11 cellular contexts compared by ENCODE assay signal in the genomic region with DNA sequence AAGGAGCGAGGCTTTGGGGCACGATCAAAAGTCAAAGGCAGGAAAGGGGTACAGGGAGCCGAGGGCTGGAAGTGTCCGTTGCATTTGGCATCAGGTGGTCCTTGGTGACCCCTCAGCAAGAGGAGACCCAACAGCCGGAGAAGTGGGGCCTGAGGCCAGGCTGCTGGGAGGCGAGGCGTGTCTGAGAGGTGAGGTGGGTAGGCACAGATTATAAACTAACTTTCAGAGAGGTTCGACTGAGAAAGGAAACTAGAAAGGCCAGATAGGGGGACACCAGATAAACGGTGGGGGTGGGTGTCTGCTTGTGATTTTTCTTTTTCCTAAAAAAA. TPM values are rescaled to one million over a fixed set of nuclear protein-coding genes. Genes with fewer than 3 reads are reported as not detected.
DNase-seq lines count a peak whose midpoint lies in the region; ATAC-seq and TF ChIP-seq lines count a peak whose summit lies in the region.
"Had no signal": no experiment of that assay in that cellular context is flagged by ENCODE, and none has a peak within 500 bp of the region (broad histone marks: within the 10 kb centered on the region; RNA-seq: fewer than 3 reads in every experiment).

No MANE protein-coding gene starts in this region.

- H3K4me1 ChIP-seq in GM23338 (ENCODE audit: insufficient read depth) = no peaks in the 10 kb centered on the region
- H3K4me1 ChIP-seq in left lung = peaks cover 9 to 91% of the 10 kb centered on the region in 2 donors

- POLR2A ChIA-PET in activated naive CD8-positive, alpha-beta T cell treated with anti-CD3 and anti-CD28 coated beads, Interleukin-2, amount 10 ng/mL, durations not matched to agents 7 days and 5 days (lab: Charles Lee) = no interaction called here

- H2AFZ ChIP-seq in GM23338 = peak overlapping the region; percentile 91; the same call in 1 of the 2 replicates

- ATAC-seq in GM23338 (no peak), left lung (no peak)
- no peak for ATAC-seq in activated naive CD8-positive, alpha-beta T cell treated with anti-CD3 and anti-CD28 coated beads, Interleukin-2, amount 10 ng/mL, durations not matched to agents 7 days and 5 days (ENCODE audit: low read depth)
- ATAC-seq in stimulated activated memory B cell treated with anti-CD40 and anti-IgM and Interleukin-4, amounts not matched to agents 10 μg/mL and 1 μg/mL and 100 μg/mL, for 72 hours = no peak
- ATAC-seq: esophagus mucosa had no signal

- no peak for DNase-seq in GM23338 (ENCODE audit: low spot score)
- DNase-seq in activated naive CD8-positive, alpha-beta T cell treated with anti-CD3 and anti-CD28 coated beads, Interleukin-2, amount 10 ng/mL, durations not matched to agents 7 days and 5 days = peak; percentile 25
- no peak for DNase-seq in left lung
- DNase-seq in SHP77 treated with DMSO at 0.1 percent for 48 hours (lab: John Stamatoyannopoulos, UW) = no peak
- DNase-seq in T-helper 1 cell = no peak
- no peak for DNase-seq in NCI-H2171 treated with DMSO at 0.1 percent for 48 hours (lab: John Stamatoyannopoulos, UW)
- DNase-seq in OCI-M1 (lab: John Stamatoyannopoulos, UW) = no peak
- DNase-seq: activated naive CD4-positive, alpha-beta T cell treated with anti-CD3 and anti-CD28 coated beads for 36 hours had no signal

- H3K79me2 ChIP-seq in GM23338 (replicated peaks; ENCODE audit: insufficient read depth) = no peaks in the 10 kb centered on the region

- no peaks in the 10 kb centered on the region; the same call in 2 of the 3 replicates for H3K9me3 Mint-ChIP-seq in GM23338
- H3K9me3 Mint-ChIP-seq in activated naive CD8-positive, alpha-beta T cell treated with anti-CD3 and anti-CD28 coated beads, Interleukin-2, amount 10 ng/mL, durations not matched to agents 7 days and 5 days = no peaks in the 10 kb centered on the region
- no peaks in the 10 kb centered on the region for H3K9me3 Mint-ChIP-seq in stimulated activated memory B cell treated with anti-CD40 and anti-IgM and Interleukin-4, amounts not matched to agents 10 μg/mL and 1 μg/mL and 100 μg/mL, for 72 hours
- H3K9me3 Mint-ChIP-seq: activated naive CD4-positive, alpha-beta T cell treated with anti-CD3 and anti-CD28 coated beads for 36 hours had no signal

- H3K4me3 Mint-ChIP-seq in GM23338 = no peak overlapping the region
- H3K4me3 Mint-ChIP-seq in activated naive CD8-positive, alpha-beta T cell treated with anti-CD3 and anti-CD28 coated beads, Interleukin-2, amount 10 ng/mL, durations not matched to agents 7 days and 5 days = no peak overlapping the region
- H3K4me3 Mint-ChIP-seq in stimulated activated memory B cell treated with anti-CD40 and anti-IgM and Interleukin-4, amounts not matched to agents 10 μg/mL and 1 μg/mL and 100 μg/mL, for 72 hours = no peak overlapping the region
- H3K4me3 Mint-ChIP-seq: activated naive CD4-positive, alpha-beta T cell treated with anti-CD3 and anti-CD28 coated beads for 36 hours had no signal

- no peak for TF ChIP-seq CTCF in GM23338 (conservative IDR thresholded peaks at IDR 0.05; ENCODE audit: low read depth in 2 of 2)
- TF ChIP-seq CTCF in left lung (IDR thresholded peaks at IDR 0.05) = no peak

- H3K4me3 ChIP-seq in GM23338 (no peak overlapping the region), left lung (peak overlapping the region in 1 of 2 donors; percentile 45)
- H3K4me3 ChIP-seq: SJSA1 had no signal

- H3K9me2 ChIP-seq in GM23338 (ENCODE audit: insufficient read depth) = no peaks in the 10 kb centered on the region

- H3K27ac ChIP-seq in GM23338 (ENCODE audit: low read depth) = no peak overlapping the region
- H3K27ac ChIP-seq in left lung = peak overlapping the region; percentile 55 to 99
- H3K27ac ChIP-seq: SJSA1 had no signal

- intact Hi-C loops in left lung (cut with DNase I) = no loop called here

- no peak overlapping the region for H3K27ac Mint-ChIP-seq in GM23338
- peak overlapping the region; percentile 59 for H3K27ac Mint-ChIP-seq in activated naive CD8-positive, alpha-beta T cell treated with anti-CD3 and anti-CD28 coated beads, Interleukin-2, amount 10 ng/mL, durations not matched to agents 7 days and 5 days
- peak overlapping the region; percentile 56 for H3K27ac Mint-ChIP-seq in stimulated activated memory B cell treated with anti-CD40 and anti-IgM and Interleukin-4, amounts not matched to agents 10 μg/mL and 1 μg/mL and 100 μg/mL, for 72 hours

- H3F3A ChIP-seq in GM23338 (replicated peaks; ENCODE audit: low read depth) = no peaks in the 10 kb centered on the region

- no peaks in the 10 kb centered on the region for H3K36me3 Mint-ChIP-seq in GM23338 (ENCODE audit: low read depth)
- peaks cover 59% of the 10 kb centered on the region for H3K36me3 Mint-ChIP-seq in activated naive CD8-positive, alpha-beta T cell treated with anti-CD3 and anti-CD28 coated beads, Interleukin-2, amount 10 ng/mL, durations not matched to agents 7 days and 5 days
- H3K36me3 Mint-ChIP-seq in stimulated activated memory B cell treated with anti-CD40 and anti-IgM and Interleukin-4, amounts not matched to agents 10 μg/mL and 1 μg/mL and 100 μg/mL, for 72 hours = peaks cover 38% of the 10 kb centered on the region

- no peaks in the 10 kb centered on the region for H3K27me3 ChIP-seq in GM23338 (ENCODE audit: insufficient read depth)
- H3K27me3 ChIP-seq in left lung = no peaks in the 10 kb centered on the region

- peaks cover 9% of the 10 kb centered on the region; the same call in 1 of the 3 replicates for H3K4me1 Mint-ChIP-seq in GM23338
- peaks cover 63% of the 10 kb centered on the region for H3K4me1 Mint-ChIP-seq in activated naive CD8-positive, alpha-beta T cell treated with anti-CD3 and anti-CD28 coated beads, Interleukin-2, amount 10 ng/mL, durations not matched to agents 7 days and 5 days
- H3K4me1 Mint-ChIP-seq in stimulated activated memory B cell treated with anti-CD40 and anti-IgM and Interleukin-4, amounts not matched to agents 10 μg/mL and 1 μg/mL and 100 μg/mL, for 72 hours = peaks cover 36% of the 10 kb centered on the region

- H3K4me2 ChIP-seq in GM23338 = no peak overlapping the region

- H3K36me3 ChIP-seq in GM23338 (ENCODE audit: insufficient read depth) (no peaks in the 10 kb centered on the region), left lung (peaks cover 0 to 7% of the 10 kb centered on the region in 2 donors)
- H3K36me3 ChIP-seq: SJSA1 had no signal

- peaks cover 14% of the 10 kb centered on the region for H3K27me3 Mint-ChIP-seq in GM23338 (ENCODE audit: insufficient read depth, low read depth, poor library complexity)
- H3K27me3 Mint-ChIP-seq in activated naive CD8-positive, alpha-beta T cell treated with anti-CD3 and anti-CD28 coated beads, Interleukin-2, amount 10 ng/mL, durations not matched to agents 7 days and 5 days = no peaks in the 10 kb centered on the region
- H3K27me3 Mint-ChIP-seq in stimulated activated memory B cell treated with anti-CD40 and anti-IgM and Interleukin-4, amounts not matched to agents 10 μg/mL and 1 μg/mL and 100 μg/mL, for 72 hours = no peaks in the 10 kb centered on the region

- H4K20me1 ChIP-seq in GM23338 (replicated peaks; ENCODE audit: insufficient read depth) = no peaks in the 10 kb centered on the region

- H3K9me3 ChIP-seq in left lung = no peaks in the 10 kb centered on the region
- H3K9me3 ChIP-seq: SJSA1 had no signal

TF ChIP-seq in GM23338, 12 proteins besides CTCF, POLR2A, EP300 and RAD21 (continues in another document):
- TF ChIP-seq ZNF114 (CRISPR knock-in tag; IDR thresholded peaks at IDR 0.05) (no peak), EZH2phosphoT487 (IDR thresholded peaks at IDR 0.05; ENCODE audit: unreplicated experiment) (no peak), ETS1 (IDR thresholded peaks at IDR 0.05) (no peak), NANOG (IDR thresholded peaks at IDR 0.05; ENCODE audit: borderline replicate concordance) (no peak), POLR2AphosphoS5 (IDR thresholded peaks at IDR 0.05; ENCODE audit: low read depth) (no peak), CREB1 (CRISPR knock-in tag; IDR thresholded peaks at IDR 0.05; ENCODE audit: low read depth) (no peak), ZNF331 (CRISPR knock-in tag; IDR thresholded peaks at IDR 0.05; ENCODE audit: low read depth) (no peak)
- TF ChIP-seq, protein P1, sequence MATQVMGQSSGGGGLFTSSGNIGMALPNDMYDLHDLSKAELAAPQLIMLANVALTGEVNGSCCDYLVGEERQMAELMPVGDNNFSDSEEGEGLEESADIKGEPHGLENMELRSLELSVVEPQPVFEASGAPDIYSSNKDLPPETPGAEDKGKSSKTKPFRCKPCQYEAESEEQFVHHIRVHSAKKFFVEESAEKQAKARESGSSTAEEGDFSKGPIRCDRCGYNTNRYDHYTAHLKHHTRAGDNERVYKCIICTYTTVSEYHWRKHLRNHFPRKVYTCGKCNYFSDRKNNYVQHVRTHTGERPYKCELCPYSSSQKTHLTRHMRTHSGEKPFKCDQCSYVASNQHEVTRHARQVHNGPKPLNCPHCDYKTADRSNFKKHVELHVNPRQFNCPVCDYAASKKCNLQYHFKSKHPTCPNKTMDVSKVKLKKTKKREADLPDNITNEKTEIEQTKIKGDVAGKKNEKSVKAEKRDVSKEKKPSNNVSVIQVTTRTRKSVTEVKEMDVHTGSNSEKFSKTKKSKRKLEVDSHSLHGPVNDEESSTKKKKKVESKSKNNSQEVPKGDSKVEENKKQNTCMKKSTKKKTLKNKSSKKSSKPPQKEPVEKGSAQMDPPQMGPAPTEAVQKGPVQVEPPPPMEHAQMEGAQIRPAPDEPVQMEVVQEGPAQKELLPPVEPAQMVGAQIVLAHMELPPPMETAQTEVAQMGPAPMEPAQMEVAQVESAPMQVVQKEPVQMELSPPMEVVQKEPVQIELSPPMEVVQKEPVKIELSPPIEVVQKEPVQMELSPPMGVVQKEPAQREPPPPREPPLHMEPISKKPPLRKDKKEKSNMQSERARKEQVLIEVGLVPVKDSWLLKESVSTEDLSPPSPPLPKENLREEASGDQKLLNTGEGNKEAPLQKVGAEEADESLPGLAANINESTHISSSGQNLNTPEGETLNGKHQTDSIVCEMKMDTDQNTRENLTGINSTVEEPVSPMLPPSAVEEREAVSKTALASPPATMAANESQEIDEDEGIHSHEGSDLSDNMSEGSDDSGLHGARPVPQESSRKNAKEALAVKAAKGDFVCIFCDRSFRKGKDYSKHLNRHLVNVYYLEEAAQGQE (IDR thresholded peaks at IDR 0.05; ENCODE audit: unreplicated experiment) = no peak

RNA-seq across cellular contexts. Expression of gene PECAM1, which starts 3.6 kb away (rescaled TPM):
- total RNA-seq in GM23338 (2014; rRNA removed; shearing (Covaris generic)) = 0.04 TPM in 1 of 2 replicates, not detected in the other
- not detected in 2 replicates for polyA plus RNA-seq in GM23338 (2016; fragmentation: Nextera tagmentation; extraction: Ambion mirVana)
- total RNA-seq in activated naive CD8-positive, alpha-beta T cell treated with anti-CD3 and anti-CD28 coated beads, Interleukin-2, amount 10 ng/mL, durations not matched to agents 7 days and 5 days = 100 to 1,000 TPM; 163 to 167 TPM
- 100 to 1,000 TPM; 308 to 476 TPM for total RNA-seq in left lung
- total RNA-seq: SJSA1 had no signal

Comparison
In these comparisons a context has a peak if more than half of its experiments do, and no peak if none do; other contexts are left out.
1. RNA of gene PECAM1, which starts 3.6 kb away (total RNA-seq): 308 to 476 TPM in left lung and 163 to 167 TPM in activated naive CD8-positive, alpha-beta T cell treated with anti-CD3 and anti-CD28 coated beads, Interleukin-2, amount 10 ng/mL, durations not matched to agents 7 days and 5 days; 0.04 TPM in GM23338; every median in the first group is over 100 times any median in the second.